Comparison of ENCODE assay signal across 10 cellular contexts in genomic region chr3:156497326-156497725, GRCh38.
"Had no signal": no experiment of that assay in that cellular context is flagged by ENCODE, and none has a peak within 500 bp of the region (broad histone marks: within the 10 kb centered on the region; RNA-seq: fewer than 3 reads in every experiment).

No MANE protein-coding gene starts in this region.

- H3K4me3 ChIP-seq: ascending aorta, cardiac muscle cell, esophagus muscularis mucosa, right lobe of liver had no signal

- H3K27me3 ChIP-seq: ascending aorta, cardiac muscle cell, esophagus muscularis mucosa, right lobe of liver had no signal

- H3K27ac ChIP-seq: cardiac muscle cell, esophagus muscularis mucosa, right lobe of liver had no signal

- DNase-seq: activated naive CD4-positive, alpha-beta T cell treated with anti-CD3 and anti-CD28 coated beads for 36 hours; activated naive CD8-positive, alpha-beta T cell treated with anti-CD3 and anti-CD28 coated beads, Interleukin-2, amount 50 U/mL, for 24 hours; activated T-cell treated with anti-CD3 and anti-CD28 coated beads for 4 hours; foreskin melanocyte; immature natural killer cell; right lobe of liver; T-helper 9 cell had no signal

- H3K9me3 ChIP-seq: ascending aorta, esophagus muscularis mucosa, right lobe of liver had no signal

- H3K4me1 ChIP-seq: right lobe of liver had no signal

- H3K36me3 ChIP-seq: ascending aorta, cardiac muscle cell, esophagus muscularis mucosa, right lobe of liver had no signal
